In the genomic region with DNA sequence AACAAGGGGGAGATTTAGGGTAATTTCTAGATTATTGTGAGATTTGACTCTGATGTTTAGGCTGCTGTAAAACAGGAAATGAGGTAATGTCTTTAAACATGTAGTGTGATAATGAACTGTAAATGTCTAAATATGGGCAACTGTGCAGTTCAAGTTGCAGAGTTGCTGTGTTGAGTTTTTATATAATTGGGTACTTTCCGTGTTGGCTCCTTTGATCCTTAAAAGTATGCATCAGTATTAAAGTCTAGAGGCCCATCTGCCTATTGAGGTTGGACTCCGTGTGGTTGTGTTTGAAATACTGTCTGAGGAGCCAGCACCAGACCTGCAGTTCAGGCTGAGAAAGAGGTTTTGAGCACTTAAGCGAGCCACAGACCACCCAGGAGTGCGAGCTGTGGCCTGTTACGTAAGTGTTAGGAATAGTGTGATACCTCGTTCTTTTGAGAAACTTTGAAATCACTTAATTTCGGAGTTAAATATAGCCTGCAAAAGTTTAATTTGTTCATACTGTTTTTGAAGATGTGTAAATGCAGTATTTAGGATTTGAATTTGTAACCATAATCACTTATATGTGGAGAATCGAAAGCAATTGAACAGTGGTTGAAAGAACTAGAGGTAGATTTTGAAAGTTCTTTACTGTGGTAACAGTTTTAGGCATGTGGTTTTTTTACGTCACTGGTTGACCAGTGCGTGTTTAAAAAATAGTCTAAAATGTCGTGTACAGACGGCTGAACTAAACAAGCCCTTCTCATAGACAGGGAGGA, we compare ENCODE assay signal across 9 cellular contexts. TPM values are rescaled to one million over a fixed set of nuclear protein-coding genes. Genes with fewer than 3 reads are reported as not detected.
DNase-seq lines count a peak whose midpoint lies in the region; ATAC-seq and TF ChIP-seq lines count a peak whose summit lies in the region.
"Had no signal": no experiment of that assay in that cellular context is flagged by ENCODE, and none has a peak within 500 bp of the region (broad histone marks: within the 10 kb centered on the region; RNA-seq: fewer than 3 reads in every experiment).

No MANE protein-coding gene starts in this region.

- H3K4me1 ChIP-seq in CD4-positive, alpha-beta memory T cell (ENCODE audit: insufficient read depth, low read length): peaks cover 70% of the 10 kb centered on the region
- H3K4me1 ChIP-seq in osteoblast (ENCODE audit: insufficient read depth, low read length) (peaks cover 41% of the 10 kb centered on the region), foreskin keratinocyte (no peaks in the 10 kb centered on the region)

- TF ChIP-seq CTCF in osteoblast (IDR thresholded peaks at IDR 0.05; ENCODE audit: extremely low read depth, low read depth, low read length) (no peak), foreskin keratinocyte (conservative IDR thresholded peaks at IDR 0.05) (no peak)

- H3K27me3 ChIP-seq in CD4-positive, alpha-beta memory T cell (ENCODE audit: insufficient read depth, low read length): no peaks in the 10 kb centered on the region
- H3K27me3 ChIP-seq in osteoblast (ENCODE audit: insufficient read depth, low read length) (no peaks in the 10 kb centered on the region), foreskin keratinocyte (no peaks in the 10 kb centered on the region)

- peaks cover 22% of the 10 kb centered on the region for H4K20me1 ChIP-seq in osteoblast (ENCODE audit: insufficient read depth, low read length)

- ATAC-seq in HG03565 (IDR thresholded peaks at IDR 0.05; ENCODE audit: unreplicated experiment) (no peak), foreskin keratinocyte (no peak)

- no peaks in the 10 kb centered on the region for H3K9me3 ChIP-seq in CD4-positive, alpha-beta memory T cell (ENCODE audit: control insufficient read depth in 1 of 2, low read length in 2 of 2)
- no peaks in the 10 kb centered on the region for H3K9me3 ChIP-seq in osteoblast (ENCODE audit: low read depth, low read length)

- H2AFZ ChIP-seq in osteoblast (ENCODE audit: low read length): peak overlapping the region; percentile 66

- peak overlapping the region; percentile 81 to 89 (median 83) for H3K4me3 Mint-ChIP-seq in CD4-positive, alpha-beta memory T cell
- peak overlapping the region; percentile 4 for H3K4me3 Mint-ChIP-seq in dendritic cell treated with granulocyte-macrophage colony-stimulating factor and Interleukin-4, amounts not matched to agents 40 ng/mL and 50 ng/mL, for 4 days
- H3K4me3 Mint-ChIP-seq: neural crest cell had no signal

- H3K36me3 ChIP-seq in CD4-positive, alpha-beta memory T cell (ENCODE audit: insufficient read depth, low read length): peaks cover 19% of the 10 kb centered on the region
- H3K36me3 ChIP-seq in osteoblast (ENCODE audit: insufficient read depth, low read length): peaks cover 5% of the 10 kb centered on the region

- H3K27ac Mint-ChIP-seq in CD4-positive, alpha-beta memory T cell: peak overlapping the region; percentile 96 to 100 (median 99)
- H3K27ac Mint-ChIP-seq in dendritic cell treated with granulocyte-macrophage colony-stimulating factor and Interleukin-4, amounts not matched to agents 40 ng/mL and 50 ng/mL, for 4 days: peak overlapping the region; percentile 85

- CTCF ChIA-PET in CD4-positive, alpha-beta memory T cell (lab: Charles Lee; ENCODE audit: partially characterized antibody): interaction anchor here (0.7 to 1.0 kb wide), 2 partner anchors 13 to 23 kb away, joined by 3 to 5 read pairs; no protein-coding TSS in a partner anchor

- H3K4me1 Mint-ChIP-seq in CD4-positive, alpha-beta memory T cell: peaks cover 36 to 93% (median 75%) of the 10 kb centered on the region in 4 donors
- peaks cover 58% of the 10 kb centered on the region for H3K4me1 Mint-ChIP-seq in dendritic cell treated with granulocyte-macrophage colony-stimulating factor and Interleukin-4, amounts not matched to agents 40 ng/mL and 50 ng/mL, for 4 days (ENCODE audit: low read depth)

- peak overlapping the region; percentile 94 for H3K27ac ChIP-seq in CD4-positive, alpha-beta memory T cell (ENCODE audit: low read depth, low read length)
- H3K27ac ChIP-seq in osteoblast (ENCODE audit: low read depth, low read length): peak overlapping the region; percentile 89
- H3K27ac ChIP-seq in foreskin keratinocyte: no peak overlapping the region

- peaks cover 0 to 3% (median 0%) of the 10 kb centered on the region in 8 donors for H3K9me3 Mint-ChIP-seq in CD4-positive, alpha-beta memory T cell
- H3K9me3 Mint-ChIP-seq in dendritic cell treated with granulocyte-macrophage colony-stimulating factor and Interleukin-4, amounts not matched to agents 40 ng/mL and 50 ng/mL, for 4 days: no peaks in the 10 kb centered on the region
- H3K9me3 Mint-ChIP-seq: neural crest cell had no signal

- DNase-seq in CD4-positive, alpha-beta memory T cell: peak; percentile 69 to 91 (median 75)
- peak; percentile 75 for DNase-seq in H4 (ENCODE audit: low spot score)
- peak in 3 of 5 experiments; percentile 46 to 86 (median 81) for DNase-seq in T-helper 2 cell
- no peak for DNase-seq in osteoblast (ENCODE audit: insufficient read length, low spot score, missing footprints)
- DNase-seq in HuH-7 (ENCODE audit: low spot score): no peak
- DNase-seq in foreskin keratinocyte: no peak

- peak overlapping the region; percentile 77 for H3K4me2 ChIP-seq in osteoblast (ENCODE audit: insufficient read depth, low read length)

- intact Hi-C loops in CD4-positive, alpha-beta memory T cell (cut with micrococcal nuclease): loop anchor here (1.0 to 5.0 kb wide), 6 partner anchors 9 to 719 kb away; partner anchors contain the start of genes FAM118A, NUP50, RIBC2 and SMC1B
- intact Hi-C loops in dendritic cell treated with granulocyte-macrophage colony-stimulating factor and Interleukin-4, amounts not matched to agents 40 ng/mL and 50 ng/mL, for 4 days (cut with micrococcal nuclease): loop anchor here (10.0 kb wide), 2 partner anchors 54 to 116 kb away; no protein-coding TSS in a partner anchor

- H3K27me3 Mint-ChIP-seq in CD4-positive, alpha-beta memory T cell: no peaks in the 10 kb centered on the region
- no peaks in the 10 kb centered on the region for H3K27me3 Mint-ChIP-seq in dendritic cell treated with granulocyte-macrophage colony-stimulating factor and Interleukin-4, amounts not matched to agents 40 ng/mL and 50 ng/mL, for 4 days

- H3K4me3 ChIP-seq in CD4-positive, alpha-beta memory T cell (ENCODE audit: low read length in 2 of 2): peak overlapping the region; percentile 26 to 49
- peak overlapping the region; percentile 52 for H3K4me3 ChIP-seq in osteoblast (ENCODE audit: insufficient read depth, low read length)

- POLR2A ChIA-PET in CD4-positive, alpha-beta memory T cell (lab: Charles Lee; ENCODE audit: partially characterized antibody): interaction anchor here (0.6 to 4.2 kb wide), 8 partner anchors 9 to 146 kb away, joined by 3 to 41 read pairs (median 3); partner anchors contain the start of gene FAM118A

- peaks cover 63% of the 10 kb centered on the region for H3K79me2 ChIP-seq in osteoblast (ENCODE audit: insufficient read depth, low read length)

- peaks cover 14 to 20% of the 10 kb centered on the region in 2 donors for H3K36me3 Mint-ChIP-seq in CD4-positive, alpha-beta memory T cell
- peaks cover 24% of the 10 kb centered on the region for H3K36me3 Mint-ChIP-seq in dendritic cell treated with granulocyte-macrophage colony-stimulating factor and Interleukin-4, amounts not matched to agents 40 ng/mL and 50 ng/mL, for 4 days (ENCODE audit: low read depth)

RNA-seq across cellular contexts. Expression of gene FAM118A, which starts 9.0 kb away (rescaled TPM):
- 100 to 1,000 TPM; 119 to 122 TPM for total RNA-seq in CD4-positive, alpha-beta memory T cell
- polyA plus RNA-seq in CD4-positive, alpha-beta memory T cell: 10 to 100 TPM; 34.5 to 51.0 TPM
- 6.5 and 9.4 TPM in 2 replicates for total RNA-seq in H4 (2014; rRNA removed; shearing (Covaris generic))
- total RNA-seq in osteoblast: 21.7 and 23.9 TPM in 2 replicates
- total RNA-seq in foreskin keratinocyte: 12.8 and 15.5 TPM in 2 replicates
- polyA plus RNA-seq in foreskin keratinocyte: 7.0 and 7.5 TPM in 2 replicates

RNA-seq across cellular contexts. Expression of gene UPK3A, which starts 34.0 kb away (rescaled TPM):
- total RNA-seq in CD4-positive, alpha-beta memory T cell: not detected
- not detected for polyA plus RNA-seq in CD4-positive, alpha-beta memory T cell
- not detected in 2 replicates for total RNA-seq in H4 (2014; rRNA removed; shearing (Covaris generic))
- total RNA-seq in osteoblast: not detected in 2 replicates
- not detected in 2 replicates for total RNA-seq in foreskin keratinocyte
- not detected in 2 replicates for polyA plus RNA-seq in foreskin keratinocyte
- total RNA-seq: neural crest cell had no signal

Comparison
In these comparisons a context has a peak if more than half of its experiments do, and no peak if none do; other contexts are left out.
1. DNase-seq: peak in CD4-positive, alpha-beta memory T cell (5 of 5), H4 (single experiment) and T-helper 2 cell (3 of 5); none in osteoblast (single experiment), HuH-7 (single experiment) and foreskin keratinocyte (0 of 2).